In genomic region chr17:82734987-82735866, GRCh38 we compare ENCODE assay signal across 8 cellular contexts. TPM values are rescaled to one million over a fixed set of nuclear protein-coding genes. Genes with fewer than 3 reads are reported as not detected.
DNase-seq lines count a peak whose midpoint lies in the region; ATAC-seq and TF ChIP-seq lines count a peak whose summit lies in the region.

Gene FN3K, plus strand, starts transcription at chr17:82735615. Its CDS starts 22 bp downstream, at chr17:82735637.

- H3K9me3 Mint-ChIP-seq in activated T-helper 17 cell treated with anti-CD3 and anti-CD28 coated beads, Interleukin-2, amount 50 U/mL, for 72 hours = peaks cover 7% of the 10 kb centered on the region

- peak within 1 kb of the TSS; percentile 88 to 96 (median 92) for H3K27ac ChIP-seq in tibial nerve

- peak; percentile 81 to 97 for TF ChIP-seq EP300 in tibial nerve (IDR thresholded peaks at IDR 0.05)

- 10 to 13% methylated on average over 9 to 30 of the region's 101 CpGs for WGBS in tibial nerve, 2 donors

- H3K4me1 Mint-ChIP-seq in activated T-helper 17 cell treated with anti-CD3 and anti-CD28 coated beads, Interleukin-2, amount 50 U/mL, for 72 hours = no peaks in the 10 kb centered on the region

- H3K4me1 ChIP-seq in tibial nerve = peaks cover 0 to 39% (median 17%) of the 10 kb centered on the region in 4 donors

- H3K27me3 ChIP-seq in tibial nerve = no peaks in the 10 kb centered on the region

- peaks cover 0 to 54% (median 5%) of the 10 kb centered on the region in 3 donors for H3K36me3 ChIP-seq in tibial nerve

- no peak for TF ChIP-seq CTCF in fibroblast of mammary gland (conservative IDR thresholded peaks at IDR 0.05; ENCODE audit: control insufficient read depth, insufficient read depth, low read depth, low read length)
- TF ChIP-seq CTCF in tibial nerve (IDR thresholded peaks at IDR 0.05) = no peak

- peak within 1 kb of the TSS; percentile 38 for H3K4me3 Mint-ChIP-seq in activated T-helper 17 cell treated with anti-CD3 and anti-CD28 coated beads, Interleukin-2, amount 50 U/mL, for 72 hours

- ATAC-seq in activated T-helper 17 cell treated with anti-CD3 and anti-CD28 coated beads, Interleukin-2, amount 50 U/mL, for 72 hours (replicated peaks) = peak; percentile 52
- no peak for ATAC-seq in GM21381 (IDR thresholded peaks at IDR 0.05; ENCODE audit: unreplicated experiment)

- H3K36me3 Mint-ChIP-seq in activated T-helper 17 cell treated with anti-CD3 and anti-CD28 coated beads, Interleukin-2, amount 50 U/mL, for 72 hours (ENCODE audit: low read depth) = peaks cover 13% of the 10 kb centered on the region

- H3K27ac Mint-ChIP-seq in activated T-helper 17 cell treated with anti-CD3 and anti-CD28 coated beads, Interleukin-2, amount 50 U/mL, for 72 hours = no peak within 1 kb of the TSS

- H3K27me3 Mint-ChIP-seq in activated T-helper 17 cell treated with anti-CD3 and anti-CD28 coated beads, Interleukin-2, amount 50 U/mL, for 72 hours = no peaks in the 10 kb centered on the region

- H3K4me3 ChIP-seq in fibroblast of mammary gland (ENCODE audit: control insufficient read depth, low read depth, low read length) = peak within 1 kb of the TSS; percentile 41
- peak within 1 kb of the TSS; percentile 68 to 90 (median 78) for H3K4me3 ChIP-seq in tibial nerve

- TF ChIP-seq POLR2A in tibial nerve (IDR thresholded peaks at IDR 0.05) = peak in 1 of 2 donors; percentile 70

- peak; percentile 74 for DNase-seq in ELR (ENCODE audit: low read depth)
- DNase-seq in NCI-H2171 (lab: John Stamatoyannopoulos, UW) = peak; percentile 54
- DNase-seq in fibroblast of mammary gland (ENCODE audit: low read depth) = peak; percentile 82
- DNase-seq in mucosa of gallbladder (ENCODE audit: low spot score) = peak; percentile 53
- peak; percentile 31 to 57 for DNase-seq in tibial nerve (ENCODE audit: low spot score in 2 of 2)
- no peak for DNase-seq in cortex of kidney (lab: John Stamatoyannopoulos, UW)

- H3K9me3 ChIP-seq in tibial nerve = peaks cover 0 to 8% (median 0%) of the 10 kb centered on the region in 4 donors

RNA-seq across cellular contexts. Expression of gene FN3K, which starts in this region (rescaled TPM):
- 1 to 10 TPM; 5.3 to 6.1 TPM for total RNA-seq in activated T-helper 17 cell treated with anti-CD3 and anti-CD28 coated beads, Interleukin-2, amount 50 U/mL, for 72 hours
- total RNA-seq in mucosa of gallbladder (46.8 TPM), tibial nerve (10 to 100 TPM; 13.3 to 45.5 (median 18.7) TPM)
